In genomic region chr11:75760710-75761493, GRCh38 we compare ENCODE assay signal across 1 cellular context.
TF ChIP-seq lines count a peak whose summit lies in the region.

No MANE protein-coding gene starts in this region.

TF ChIP-seq in HepG2, 621 proteins besides CTCF, POLR2A, EP300 and RAD21:
- no peak for TF ChIP-seq ZNF580 (CRISPR knock-in tag; IDR thresholded peaks at IDR 0.05; ENCODE audit: borderline replicate concordance, low read depth)
- TF ChIP-seq MAFF (IDR thresholded peaks at IDR 0.05; ENCODE audit: low read depth, low read length): 0 out of 2 replicates have a peak, but pooled peaks have one; percentile 1
